In genomic region chr4:165493359-165493758, GRCh38 we compare ENCODE assay signal across 8 cellular contexts.
A peak's percentile ranks its signal among the peaks of the same experiment; 100 is the strongest.
DNase-seq lines count a peak whose midpoint lies in the region; FAIRE-seq and TF ChIP-seq lines count a peak whose summit lies in the region.

No MANE protein-coding gene starts in this region.

- intact Hi-C loops in lower leg skin (cut with DNase I; ENCODE audit: low total_unique reads): no loop called here

- peak overlapping the region; percentile 24 for H3K27ac Mint-ChIP-seq in chondrocyte (ENCODE audit: unreplicated experiment)

- H3K36me3 Mint-ChIP-seq in chondrocyte (ENCODE audit: low read depth): peaks cover 15% of the 10 kb centered on the region

- peak overlapping the region; percentile 55 for H3K4me3 Mint-ChIP-seq in chondrocyte (ENCODE audit: unreplicated experiment)

- peak; percentile 43 for FAIRE-seq in H54 (lab: Jason Lieb, UNC)

- TF ChIP-seq POLR2A in H54 (IDR thresholded peaks at IDR 0.05; ENCODE audit: low read depth, low read length) (no peak), lower leg skin (IDR thresholded peaks at IDR 0.05) (no peak)

- H3K4me1 Mint-ChIP-seq in chondrocyte (ENCODE audit: low read depth): peaks cover 4% of the 10 kb centered on the region

- no peak overlapping the region for H3K27ac ChIP-seq in coronary artery

- H3K4me3 ChIP-seq in LNCaP clone FGC (ENCODE audit: low read depth, low read length): no peak overlapping the region
- H3K4me3 ChIP-seq in lower leg skin (ENCODE audit: low read depth, poor library complexity, severe bottlenecking): no peak overlapping the region
- H3K4me3 ChIP-seq in coronary artery: no peak overlapping the region

- WGBS in lower leg skin, 2 donors: 21 to 22% methylated on average over 18 of the region's 18 CpGs

- H3K27me3 Mint-ChIP-seq in chondrocyte (ENCODE audit: low read depth): no peaks in the 10 kb centered on the region

- TF ChIP-seq CTCF in LNCaP clone FGC (IDR thresholded peaks at IDR 0.05; ENCODE audit: control insufficient read depth, extremely low read depth, insufficient read depth): peak; percentile 83
- TF ChIP-seq CTCF in chondrocyte (IDR thresholded peaks at IDR 0.05): peak; percentile 90
- no peak for TF ChIP-seq CTCF in lower leg skin (IDR thresholded peaks at IDR 0.05)
- no peak for TF ChIP-seq CTCF in coronary artery (IDR thresholded peaks at IDR 0.05)

- H3K9me3 Mint-ChIP-seq in chondrocyte (ENCODE audit: low read depth): no peaks in the 10 kb centered on the region

- peak; percentile 31 for DNase-seq in GDM1 (lab: John Stamatoyannopoulos, UW)
- DNase-seq in H54 (ENCODE audit: insufficient read length, low spot score): peak; percentile 29
- peak; percentile 6 for DNase-seq in LNCaP clone FGC (ENCODE audit: low read depth)
- DNase-seq in activated CD4-positive, alpha-beta T cell treated with anti-CD3 and anti-CD28 coated beads for 1 hour: peak; percentile 47
- no peak for DNase-seq in chondrocyte (ENCODE audit: low spot score)
- peak; percentile 48 to 92 for DNase-seq in lower leg skin (ENCODE audit: low spot score in 2 of 2)
- DNase-seq in stimulated activated CD8-positive, alpha-beta memory T cell treated with anti-CD3 and anti-CD28 coated beads, Interleukin-12 subunit alpha, Interleukin-12 subunit beta, amount 100 ng/mL, for 1 hour (ENCODE audit: low read depth): peak; percentile 32
- no peak for DNase-seq in coronary artery (ENCODE audit: low spot score)

Comparison
In these comparisons a context has a peak if more than half of its experiments do, and no peak if none do; other contexts are left out.
1. DNase-seq: peak in GDM1 (single experiment), H54 (single experiment), LNCaP clone FGC (single experiment), activated CD4-positive, alpha-beta T cell treated with anti-CD3 and anti-CD28 coated beads for 1 hour (single experiment), lower leg skin (2 of 2) and stimulated activated CD8-positive, alpha-beta memory T cell treated with anti-CD3 and anti-CD28 coated beads, Interleukin-12 subunit alpha, Interleukin-12 subunit beta, amount 100 ng/mL, for 1 hour (single experiment); none in chondrocyte (single experiment) and coronary artery (single experiment).
2. CTCF ChIP-seq: peak in LNCaP clone FGC (single experiment) and chondrocyte (single experiment); none in lower leg skin (0 of 3) and coronary artery (single experiment).